ENCODE assay signal across 8 cellular contexts in genomic region chr21:44370027-44370735, GRCh38. TPM values are rescaled to one million over a fixed set of nuclear protein-coding genes. Genes with fewer than 3 reads are reported as not detected.
DNase-seq lines count a peak whose midpoint lies in the region; ATAC-seq, FAIRE-seq and TF ChIP-seq lines count a peak whose summit lies in the region.

No MANE protein-coding gene starts in this region.

- POLR2A ChIA-PET in naive thymus-derived CD8-positive, alpha-beta T cell (lab: Charles Lee) = no interaction called here

- H3K27me3 Mint-ChIP-seq in HFFc6 (ENCODE audit: insufficient read depth) = peaks cover 6% of the 10 kb centered on the region
- peaks cover 53% of the 10 kb centered on the region for H3K27me3 Mint-ChIP-seq in astrocyte (ENCODE audit: low read depth, unreplicated experiment)
- no peaks in the 10 kb centered on the region for H3K27me3 Mint-ChIP-seq in naive thymus-derived CD8-positive, alpha-beta T cell

- no peak overlapping the region for H3K4me3 ChIP-seq in astrocyte (ENCODE audit: insufficient read depth, low read depth, low read length)

- H2AFZ ChIP-seq in astrocyte (ENCODE audit: low read depth, low read length) = no peak overlapping the region

- H3K27me3 ChIP-seq in astrocyte (ENCODE audit: insufficient read depth, low read length) = no peaks in the 10 kb centered on the region

- H3K4me1 Mint-ChIP-seq in HFFc6 (ENCODE audit: low read depth) (no peaks in the 10 kb centered on the region), astrocyte (ENCODE audit: low read depth, unreplicated experiment) (no peaks in the 10 kb centered on the region)
- peaks cover 5 to 18% (median 17%) of the 10 kb centered on the region in 4 donors for H3K4me1 Mint-ChIP-seq in naive thymus-derived CD8-positive, alpha-beta T cell

- no peak overlapping the region for H3K27ac ChIP-seq in astrocyte (ENCODE audit: low read depth, low read length)

- H3K36me3 ChIP-seq in astrocyte (ENCODE audit: insufficient read depth, low read length) = no peaks in the 10 kb centered on the region

- peak; percentile 74 for DNase-seq in AG08395 (ENCODE audit: low spot score)
- DNase-seq in HFFc6 = peak; percentile 9
- DNase-seq in astrocyte (ENCODE audit: low read depth) = peak; percentile 30
- DNase-seq in kidney tubule cell (ENCODE audit: low spot score) = peak; percentile 83
- DNase-seq in naive thymus-derived CD8-positive, alpha-beta T cell = no peak
- no peak for DNase-seq in activated CD4-positive, alpha-beta T cell treated with anti-CD3 and anti-CD28 coated beads, Interleukin-2, amount 50 U/mL, for 1 hour

- no peak for FAIRE-seq in astrocyte (lab: Jason Lieb, UNC)

- H3K4me3 Mint-ChIP-seq in HFFc6 (no peak overlapping the region), astrocyte (ENCODE audit: unreplicated experiment) (no peak overlapping the region)
- no peak overlapping the region for H3K4me3 Mint-ChIP-seq in naive thymus-derived CD8-positive, alpha-beta T cell

- no peaks in the 10 kb centered on the region for H4K20me1 ChIP-seq in astrocyte (ENCODE audit: insufficient read depth, low read length)

- TF ChIP-seq CTCF in HFFc6 (IDR thresholded peaks at IDR 0.05) = no peak
- TF ChIP-seq CTCF in astrocyte (IDR thresholded peaks at IDR 0.05; ENCODE audit: insufficient read depth, low read depth, low read length) = no peak

- peaks cover 39% of the 10 kb centered on the region for H3K9me3 Mint-ChIP-seq in HFFc6
- H3K9me3 Mint-ChIP-seq in astrocyte (ENCODE audit: unreplicated experiment) = peaks cover 5% of the 10 kb centered on the region
- no peaks in the 10 kb centered on the region for H3K9me3 Mint-ChIP-seq in naive thymus-derived CD8-positive, alpha-beta T cell

- no peak overlapping the region for H3K9ac ChIP-seq in astrocyte (ENCODE audit: low read length)

- no peaks in the 10 kb centered on the region for H3K4me1 ChIP-seq in astrocyte (ENCODE audit: insufficient read depth, low read length)

- H3K27ac Mint-ChIP-seq in HFFc6 (no peak overlapping the region), astrocyte (ENCODE audit: unreplicated experiment) (no peak overlapping the region)
- H3K27ac Mint-ChIP-seq in naive thymus-derived CD8-positive, alpha-beta T cell = no peak overlapping the region

- H3K4me2 ChIP-seq in astrocyte (ENCODE audit: low read length) = peak overlapping the region; percentile 19

- H3K79me2 ChIP-seq in astrocyte (ENCODE audit: insufficient read depth, low read length) = no peaks in the 10 kb centered on the region

- no peak for ATAC-seq in GM18520 (IDR thresholded peaks at IDR 0.05; ENCODE audit: unreplicated experiment)
- no peak for ATAC-seq in GM18868 (IDR thresholded peaks at IDR 0.05; ENCODE audit: unreplicated experiment)
- no peak for ATAC-seq in naive thymus-derived CD8-positive, alpha-beta T cell

- H3K9me3 ChIP-seq in astrocyte (ENCODE audit: insufficient read depth, low read depth, low read length) = no peaks in the 10 kb centered on the region

- H3K36me3 Mint-ChIP-seq in HFFc6 (ENCODE audit: low read depth) (peaks cover 6% of the 10 kb centered on the region; the same call in 1 of the 2 replicates), astrocyte (ENCODE audit: low read depth, unreplicated experiment) (peaks cover 2% of the 10 kb centered on the region)
- no peaks in the 10 kb centered on the region for H3K36me3 Mint-ChIP-seq in naive thymus-derived CD8-positive, alpha-beta T cell

RNA-seq across cellular contexts. Expression of gene TRPM2, which starts 16.8 kb away (rescaled TPM):
- total RNA-seq in HFFc6 (2021; fragmentation: NEBNext Ultra II Directional; extraction: Animal tissue kit (Norgen Biotek cat#: 25700)) = under 1 TPM in 4 of 6 experiments, not detected in 2; 0.09 to 0.31 (median 0.20) TPM
- 0.48 and 0.79 TPM in 2 replicates for total RNA-seq in astrocyte
- total RNA-seq in naive thymus-derived CD8-positive, alpha-beta T cell = under 1 TPM; 0.31 to 0.58 TPM
- 1 to 10 TPM in 1 of 3 donors, under 1 TPM in 2; 0.20 to 1.2 (median 0.37) TPM for polyA plus RNA-seq in naive thymus-derived CD8-positive, alpha-beta T cell

RNA-seq across cellular contexts. Expression of gene CFAP410, which starts 31.0 kb away (rescaled TPM):
- total RNA-seq in HFFc6 (2021; fragmentation: NEBNext Ultra II Directional; extraction: Animal tissue kit (Norgen Biotek cat#: 25700)) = 10 to 100 TPM in 3 of 6 experiments, 1 to 10 TPM in 3; 7.5 to 13.0 (median 9.7) TPM
- total RNA-seq in astrocyte = 10.1 and 10.4 TPM in 2 replicates
- 10 to 100 TPM; 59.0 to 60.2 TPM for total RNA-seq in naive thymus-derived CD8-positive, alpha-beta T cell
- 10 to 100 TPM; 23.2 to 40.6 (median 29.1) TPM for polyA plus RNA-seq in naive thymus-derived CD8-positive, alpha-beta T cell

Comparison
In these comparisons a context has a peak if more than half of its experiments do, and no peak if none do; other contexts are left out.
1. DNase-seq: peak in AG08395 (single experiment), HFFc6 (single experiment), astrocyte (single experiment) and kidney tubule cell (single experiment); none in naive thymus-derived CD8-positive, alpha-beta T cell (0 of 10) and activated CD4-positive, alpha-beta T cell treated with anti-CD3 and anti-CD28 coated beads, Interleukin-2, amount 50 U/mL, for 1 hour (single experiment).